Comparison of ENCODE assay signal across 18 cellular contexts in genomic region chr22:16558376-16558945, GRCh38. TPM values are rescaled to one million over a fixed set of nuclear protein-coding genes. Genes with fewer than 3 reads are reported as not detected.
"Had no signal": no experiment of that assay in that cellular context is flagged by ENCODE, and none has a peak within 500 bp of the region (broad histone marks: within the 10 kb centered on the region; RNA-seq: fewer than 3 reads in every experiment).

No MANE protein-coding gene starts in this region.

RNA-seq across cellular contexts. Expression of gene CCT8L2, which starts 34.1 kb away (rescaled TPM):
- total RNA-seq: dermis microvascular lymphatic vessel endothelial cell; endodermal cell; esophagus mucosa; esophagus squamous epithelium; gastrocnemius medialis; glomerular endothelial cell; heart right ventricle; kidney epithelial cell; left cardiac atrium; left lung; left ventricle myocardium superior; lower leg skin; lung; mammary epithelial cell; mononuclear cell; mucosa of gallbladder; naive thymus-derived CD4-positive, alpha-beta T cell had no signal
- polyA plus RNA-seq: heart right ventricle; keratinocyte; lung; mammary epithelial cell; naive thymus-derived CD4-positive, alpha-beta T cell had no signal
